ENCODE assay signal across 1 cellular context in genomic region chr1:58881471-58881994, GRCh38.
A peak's percentile ranks its signal among the peaks of the same experiment; 100 is the strongest.
TF ChIP-seq lines count a peak whose summit lies in the region.

No MANE protein-coding gene starts in this region.

TF ChIP-seq in K562, 482 proteins besides CTCF, POLR2A, EP300 and RAD21 (continued from another document and continues in another):
- TF ChIP-seq GTF3C2 (IDR thresholded peaks at IDR 0.05; ENCODE audit: borderline replicate concordance, extremely low read depth, insufficient read length): no peak
- no peak for TF ChIP-seq ZNF655 (CRISPR knock-in tag; IDR thresholded peaks at IDR 0.05)
- TF ChIP-seq CEBPZ (IDR thresholded peaks at IDR 0.05; ENCODE audit: borderline replicate concordance, low read depth, low read length): no peak
- no peak for TF ChIP-seq SPI1 (IDR thresholded peaks at IDR 0.05; ENCODE audit: borderline replicate concordance, low read depth, low read length)
- no peak for TF ChIP-seq RBM15 (IDR thresholded peaks at IDR 0.05; ENCODE audit: insufficient read depth, low read length)
- peak; percentile 100 for TF ChIP-seq ZNF316 (IDR thresholded peaks at IDR 0.05)
- no peak for TF ChIP-seq ZNF408 (CRISPR knock-in tag; IDR thresholded peaks at IDR 0.05; ENCODE audit: low read depth)
- no peak for TF ChIP-seq MITF (IDR thresholded peaks at IDR 0.05)
- no peak for TF ChIP-seq RREB1 (CRISPR knock-in tag; IDR thresholded peaks at IDR 0.05)
- no peak for TF ChIP-seq BCLAF1 (IDR thresholded peaks at IDR 0.05; ENCODE audit: borderline replicate concordance in 1 of 2, control insufficient read depth in 1 of 2, low read depth in 2 of 2, low read length in 1 of 2)
- TF ChIP-seq ID3 (CRISPR knock-in tag; IDR thresholded peaks at IDR 0.05): no peak
- TF ChIP-seq ID3 (tag; IDR thresholded peaks at IDR 0.05): peak; percentile 94
- no peak for TF ChIP-seq STAG1 (CRISPR knock-in tag; IDR thresholded peaks at IDR 0.05; ENCODE audit: borderline replicate concordance)
- no peak for TF ChIP-seq HSF4 (CRISPR knock-in tag; IDR thresholded peaks at IDR 0.05; ENCODE audit: borderline replicate concordance)
- peak; percentile 64 for TF ChIP-seq NFIC (IDR thresholded peaks at IDR 0.05)
- TF ChIP-seq ELF1 (tag; IDR thresholded peaks at IDR 0.05): no peak
- TF ChIP-seq ZNF146 (CRISPR knock-in tag; IDR thresholded peaks at IDR 0.05; ENCODE audit: unreplicated experiment): no peak
- no peak for TF ChIP-seq ZNF699 (CRISPR knock-in tag; IDR thresholded peaks at IDR 0.05; ENCODE audit: insufficient replicate concordance)
- TF ChIP-seq COPS2 (conservative IDR thresholded peaks at IDR 0.05): no peak
- no peak for TF ChIP-seq THRA (IDR thresholded peaks at IDR 0.05)
- TF ChIP-seq USF2 (CRISPR knock-in tag; IDR thresholded peaks at IDR 0.05): no peak
- TF ChIP-seq GABPB1 (CRISPR knock-in tag; IDR thresholded peaks at IDR 0.05): no peak; the same call in 1 of the 2 replicates
- peak; percentile 90 for TF ChIP-seq DMBX1 (CRISPR knock-in tag; IDR thresholded peaks at IDR 0.05; ENCODE audit: borderline replicate concordance)
- TF ChIP-seq ZBED1 (IDR thresholded peaks at IDR 0.05): no peak; the same call in 1 of the 2 replicates
- TF ChIP-seq ZBTB9 (CRISPR knock-in tag; IDR thresholded peaks at IDR 0.05): peak; percentile 59; the same call in 1 of the 2 replicates
- TF ChIP-seq ZNF717 (CRISPR knock-in tag; IDR thresholded peaks at IDR 0.05): no peak
- no peak for TF ChIP-seq POU5F1 (IDR thresholded peaks at IDR 0.05; ENCODE audit: borderline replicate concordance, low read depth, low read length, partially characterized antibody)
- TF ChIP-seq NCOA1 (IDR thresholded peaks at IDR 0.05; ENCODE audit: low read depth): peak; percentile 81; the same call in 1 of the 2 replicates
- TF ChIP-seq SRSF1 (IDR thresholded peaks at IDR 0.05; ENCODE audit: low read depth, low read length): no peak
- TF ChIP-seq RFX7 (CRISPR knock-in tag; IDR thresholded peaks at IDR 0.05): no peak
- TF ChIP-seq NR3C1 (CRISPR knock-in tag; IDR thresholded peaks at IDR 0.05): no peak
- no peak for TF ChIP-seq FOXJ3 (CRISPR knock-in tag; IDR thresholded peaks at IDR 0.05)
- TF ChIP-seq GATA2 (CRISPR knock-in tag; IDR thresholded peaks at IDR 0.05): no peak
